Comparison of ENCODE assay signal across 1 cellular context in the genomic region with DNA sequence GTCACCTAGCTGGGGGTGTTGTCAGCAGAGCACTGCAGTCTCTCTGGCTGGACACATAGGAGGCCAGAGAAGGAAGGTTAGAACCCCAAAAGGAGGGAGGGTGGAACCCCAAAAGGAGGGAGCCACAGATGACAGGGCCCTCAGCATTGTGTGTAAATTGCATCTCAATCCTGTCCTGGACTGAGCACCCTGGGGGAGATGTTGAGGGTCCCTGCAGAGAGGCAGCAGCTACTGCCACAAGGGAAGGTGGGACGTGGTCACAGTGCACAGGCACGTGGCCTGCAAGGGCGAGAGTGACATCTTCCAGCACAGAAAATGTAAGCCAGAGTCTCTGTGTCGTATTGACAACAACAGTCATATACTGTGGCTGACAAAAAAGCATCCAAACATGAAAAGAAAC.
A peak's percentile ranks its signal among the peaks of the same experiment; 100 is the strongest.
TF ChIP-seq lines count a peak whose summit lies in the region.

No MANE protein-coding gene starts in this region.

TF ChIP-seq in HepG2, 621 proteins besides CTCF, POLR2A, EP300 and RAD21:
- TF ChIP-seq NONO (IDR thresholded peaks at IDR 0.05) (no peak), NONO (CRISPR knock-in tag; conservative IDR thresholded peaks at IDR 0.05) (no peak), ZNF549 (CRISPR knock-in tag; IDR thresholded peaks at IDR 0.05) (no peak), MTA1 (CRISPR knock-in tag; IDR thresholded peaks at IDR 0.05; ENCODE audit: borderline replicate concordance) (no peak)
- TF ChIP-seq, protein P1, sequence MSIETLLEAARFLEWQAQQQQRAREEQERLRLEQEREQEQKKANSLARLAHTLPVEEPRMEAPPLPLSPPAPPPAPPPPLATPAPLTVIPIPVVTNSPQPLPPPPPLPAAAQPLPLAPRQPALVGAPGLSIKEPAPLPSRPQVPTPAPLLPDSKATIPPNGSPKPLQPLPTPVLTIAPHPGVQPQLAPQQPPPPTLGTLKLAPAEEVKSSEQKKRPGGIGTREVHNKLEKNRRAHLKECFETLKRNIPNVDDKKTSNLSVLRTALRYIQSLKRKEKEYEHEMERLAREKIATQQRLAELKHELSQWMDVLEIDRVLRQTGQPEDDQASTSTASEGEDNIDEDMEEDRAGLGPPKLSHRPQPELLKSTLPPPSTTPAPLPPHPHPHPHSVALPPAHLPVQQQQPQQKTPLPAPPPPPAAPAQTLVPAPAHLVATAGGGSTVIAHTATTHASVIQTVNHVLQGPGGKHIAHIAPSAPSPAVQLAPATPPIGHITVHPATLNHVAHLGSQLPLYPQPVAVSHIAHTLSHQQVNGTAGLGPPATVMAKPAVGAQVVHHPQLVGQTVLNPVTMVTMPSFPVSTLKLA (IDR thresholded peaks at IDR 0.05): peak; percentile 27; the same call in 1 of the 2 replicates
